8 cellular contexts compared by ENCODE assay signal in genomic region chr13:112690242-112690943, GRCh38. TPM values are rescaled to one million over a fixed set of nuclear protein-coding genes. Genes with fewer than 3 reads are reported as not detected.
DNase-seq lines count a peak whose midpoint lies in the region; ATAC-seq, FAIRE-seq and TF ChIP-seq lines count a peak whose summit lies in the region.

No MANE protein-coding gene starts in this region.

- H3K4me2 ChIP-seq in OCI-LY7 (ENCODE audit: low read length): peak overlapping the region; percentile 79

- TF ChIP-seq CTCF in OCI-LY7 (conservative IDR thresholded peaks at IDR 0.05; ENCODE audit: low read length) (no peak), astrocyte of the cerebellum (IDR thresholded peaks at IDR 0.05; ENCODE audit: low read depth, low read length, missing control alignments) (no peak)

- no TSS peak for BruUV-seq in OCI-LY7 (replicated peaks; lab: Mats Ljungman, UMichigan)

- FAIRE-seq in GM18507 (lab: Jason Lieb, UNC): no peak

- no peaks in the 10 kb centered on the region for H3K36me3 ChIP-seq in OCI-LY7 (ENCODE audit: insufficient read depth, low read length)
- no peaks in the 10 kb centered on the region for H3K36me3 ChIP-seq in iPS-18a (ENCODE audit: control insufficient read depth, low read depth, low read length)
- no peaks in the 10 kb centered on the region for H3K36me3 ChIP-seq in skeletal muscle tissue (ENCODE audit: control insufficient read depth in 3 of 3, insufficient read depth in 3 of 3, low read length in 3 of 3)

- peak overlapping the region; percentile 38 for H3K9ac ChIP-seq in iPS-18a (ENCODE audit: low read length)
- peak overlapping the region; percentile 69 to 90 (median 83) for H3K9ac ChIP-seq in skeletal muscle tissue (ENCODE audit: low read depth in 1 of 3, low read length in 3 of 3)

- H3K9me3 ChIP-seq in OCI-LY7 (ENCODE audit: low read length): no peaks in the 10 kb centered on the region
- no peaks in the 10 kb centered on the region for H3K9me3 ChIP-seq in iPS-18a (ENCODE audit: control insufficient read depth, low read depth, low read length)
- no peaks in the 10 kb centered on the region for H3K9me3 ChIP-seq in skeletal muscle tissue (ENCODE audit: control insufficient read depth in 3 of 3, low read length in 3 of 3)

- peaks cover 19% of the 10 kb centered on the region; the same call in 1 of the 2 replicates for H4K20me1 ChIP-seq in OCI-LY7 (ENCODE audit: insufficient read depth, low read length)

- ATAC-seq in HG02885 (IDR thresholded peaks at IDR 0.05; ENCODE audit: poor library complexity, unreplicated experiment): peak; percentile 30

- CTCF ChIA-PET in OCI-LY7 (lab: Charles Lee; ENCODE audit: unreplicated experiment): no interaction called here

- H3K4me1 ChIP-seq in OCI-LY7 (ENCODE audit: insufficient read depth, low read length, poor library complexity, severe bottlenecking) (peaks cover 24% of the 10 kb centered on the region), iPS-18a (ENCODE audit: control insufficient read depth, low read depth, low read length) (peaks cover 26% of the 10 kb centered on the region), skeletal muscle tissue (ENCODE audit: control insufficient read depth in 3 of 3, insufficient read depth in 3 of 3, low read length in 3 of 3) (peaks cover 21 to 44% (median 30%) of the 10 kb centered on the region in 3 donors)

- H3K27me3 ChIP-seq in iPS-18a (ENCODE audit: control insufficient read depth, insufficient read depth, low read length) (peaks cover 18% of the 10 kb centered on the region), skeletal muscle tissue (ENCODE audit: control insufficient read depth in 3 of 3, insufficient read depth in 3 of 3, low read length in 3 of 3) (no peaks in the 10 kb centered on the region)

- H3K4me3 ChIP-seq in OCI-LY7 (ENCODE audit: low read depth, low read length, poor library complexity, severe bottlenecking) (peak overlapping the region; percentile 80), astrocyte of the cerebellum (ENCODE audit: low read depth, low read length) (peak overlapping the region; percentile 63), iPS-18a (ENCODE audit: low read length) (peak overlapping the region; percentile 57), skeletal muscle tissue (ENCODE audit: low read length in 3 of 3) (peak overlapping the region; percentile 72 to 78 (median 76))

- H3K79me2 ChIP-seq in OCI-LY7 (ENCODE audit: insufficient read depth, low read depth, low read length): peaks cover 9% of the 10 kb centered on the region

- POLR2A ChIA-PET in OCI-LY7 (lab: Charles Lee): no interaction called here

- no peaks in the 10 kb centered on the region for H3K9me2 ChIP-seq in OCI-LY7 (ENCODE audit: insufficient read depth, low read length)

- H3K27ac ChIP-seq in OCI-LY7 (ENCODE audit: low read depth, low read length, poor library complexity, severe bottlenecking): peak overlapping the region; percentile 35
- no peak overlapping the region for H3K27ac ChIP-seq in iPS-18a (ENCODE audit: low read length)
- peak overlapping the region; percentile 81 for H3K27ac ChIP-seq in skeletal muscle tissue (ENCODE audit: low read depth, low read length)

- H2AFZ ChIP-seq in OCI-LY7 (ENCODE audit: low read length): peak overlapping the region; percentile 61

- in situ Hi-C loops in astrocyte of the cerebellum (cut with HindIII; ENCODE audit: low sequenced_read_pairs): loop anchor here (5.0 kb wide), 1 partner anchor 92 kb away; no protein-coding TSS in a partner anchor

- DNase-seq in AG08396 (ENCODE audit: low spot score) (peak; percentile 56), GM18507 (ENCODE audit: extremely low spot score, insufficient read length, low read depth) (peak; percentile 15), OCI-LY7 (ENCODE audit: low spot score) (peak; percentile 48), astrocyte of the cerebellum (ENCODE audit: low read depth) (peak; percentile 3)
- DNase-seq in effector CD8-positive, alpha-beta T cell (lab: John Stamatoyannopoulos, UW): no peak

- intact Hi-C loops in OCI-LY7 (cut with micrococcal nuclease; ENCODE audit: unreplicated experiment): no loop called here

RNA-seq across cellular contexts. Expression of gene ATP11A, which starts 0.6 kb away (rescaled TPM):
- 3.4 and 8.8 TPM in 2 replicates for total RNA-seq in OCI-LY7 (2014; rRNA removed; shearing (Covaris generic))
- total RNA-seq in OCI-LY7 (2022): 22.1 and 23.1 TPM in 2 replicates
- total RNA-seq in skeletal muscle tissue: 11.5 TPM
